In the genomic region with DNA sequence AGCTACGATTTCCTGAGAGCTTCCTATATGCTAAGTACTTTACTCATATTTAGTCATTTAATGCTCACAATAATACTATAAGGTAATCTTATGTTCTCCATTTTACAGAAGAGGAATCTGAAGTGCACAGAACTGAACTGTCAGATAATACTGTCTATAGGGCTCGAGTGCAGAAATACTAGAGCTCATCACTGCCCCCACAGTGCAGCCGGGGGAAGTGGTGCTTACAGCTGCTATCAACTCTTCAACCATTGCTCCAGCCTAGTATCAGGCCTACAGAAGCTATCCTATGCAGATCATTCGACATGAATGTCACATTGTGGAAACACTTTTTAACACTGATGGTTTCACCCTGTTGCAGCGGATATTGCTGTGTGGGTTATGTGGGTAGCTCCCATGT, we compare ENCODE assay signal across 10 cellular contexts.
DNase-seq lines count a peak whose midpoint lies in the region; ATAC-seq and TF ChIP-seq lines count a peak whose summit lies in the region.
"Had no signal": no experiment of that assay in that cellular context is flagged by ENCODE, and none has a peak within 500 bp of the region (broad histone marks: within the 10 kb centered on the region; RNA-seq: fewer than 3 reads in every experiment).

No MANE protein-coding gene starts in this region.

- H3K4me3 ChIP-seq in AG04449 (ENCODE audit: low read depth, low read length) = no peak overlapping the region
- H3K4me3 ChIP-seq in fibroblast of villous mesenchyme (ENCODE audit: low read depth, low read length) = no peak overlapping the region

- POLR2A ChIA-PET in AG04449 (lab: Yijun Ruan, JAX) = no interaction called here

- CTCF ChIA-PET in AG04449 (lab: Yijun Ruan, JAX) = interaction anchor here (0.7 to 5.0 kb wide), 6 partner anchors 8 to 173 kb away, joined by 3 to 65 read pairs (median 3); no protein-coding TSS in a partner anchor

- TF ChIP-seq CTCF in AG04449 (IDR thresholded peaks at IDR 0.05; ENCODE audit: insufficient read depth, low read length, missing control alignments) (peak; percentile 33), GM12873 (IDR thresholded peaks at IDR 0.05; ENCODE audit: insufficient read depth, low read depth, low read length, missing control alignments) (peak; percentile 49), fibroblast of villous mesenchyme (IDR thresholded peaks at IDR 0.05; ENCODE audit: insufficient read depth, low read depth, low read length) (peak; percentile 7)

- ATAC-seq in activated CD4-positive, CD25-positive, alpha-beta regulatory T cell treated with anti-CD3 and anti-CD28 coated beads, Interleukin-2, amount 50 U/mL, for 24 hours = no peak
- no peak for ATAC-seq in HG03378 (IDR thresholded peaks at IDR 0.05; ENCODE audit: unreplicated experiment)

- no peak for DNase-seq in AG04449 (ENCODE audit: low read depth, low spot score)
- peak; percentile 41 for DNase-seq in NCI-H69 (lab: John Stamatoyannopoulos, UW)
- no peak for DNase-seq in fibroblast of villous mesenchyme (ENCODE audit: low read depth)
- DNase-seq in NCI-H1092 treated with DMSO at 0.1 percent for 48 hours (lab: John Stamatoyannopoulos, UW) = no peak
- DNase-seq in NCI-H1436 (lab: John Stamatoyannopoulos, UW) = no peak
- DNase-seq: activated CD4-positive, alpha-beta T cell treated with anti-CD3 and anti-CD28 coated beads, Interleukin-2, amount 10 ng/mL, durations not matched to agents 7 days and 5 days; DMS79 had no signal
